In genomic region chr5:181241393-181241975, GRCh38 we compare ENCODE assay signal across 8 cellular contexts. TPM values are rescaled to one million over a fixed set of nuclear protein-coding genes. Genes with fewer than 3 reads are reported as not detected.
DNase-seq lines count a peak whose midpoint lies in the region; ATAC-seq lines count a peak whose summit lies in the region.

No MANE protein-coding gene starts in this region.

- no peaks in the 10 kb centered on the region for H3K9me3 Mint-ChIP-seq in CD4-positive, CD25-positive, alpha-beta regulatory T cell
- no peaks in the 10 kb centered on the region for H3K9me3 Mint-ChIP-seq in memory B cell

- peak in 1 of 3 donors; percentile 79 for DNase-seq in CD4-positive, CD25-positive, alpha-beta regulatory T cell
- DNase-seq in LHCN-M2 (ENCODE audit: low read depth) (peak; percentile 83), astrocyte of the hippocampus (ENCODE audit: low read depth, low spot score) (peak; percentile 73), memory B cell (ENCODE audit: low spot score in 2 of 2) (no peak), NCI-H1694 treated with DMSO at 0.1 percent for 48 hours (lab: John Stamatoyannopoulos, UW) (no peak), NOMO-1 treated with DMSO at 0.1 percent for 48 hours (lab: John Stamatoyannopoulos, UW; ENCODE audit: unreplicated experiment) (no peak), COR-L47 (lab: John Stamatoyannopoulos, UW) (no peak)

- H3K27ac Mint-ChIP-seq in CD4-positive, CD25-positive, alpha-beta regulatory T cell = peak overlapping the region; percentile 93 to 99 (median 97)
- peak overlapping the region; percentile 95 for H3K27ac Mint-ChIP-seq in memory B cell

- ATAC-seq in CD4-positive, CD25-positive, alpha-beta regulatory T cell (ENCODE audit: low read depth in 2 of 2) = peak; percentile 9 to 10
- no peak for ATAC-seq in memory B cell (ENCODE audit: low read depth)
- no peak for ATAC-seq in GM21515 (IDR thresholded peaks at IDR 0.05; ENCODE audit: unreplicated experiment)

- H3K9me3 ChIP-seq in CD4-positive, CD25-positive, alpha-beta regulatory T cell (ENCODE audit: control insufficient read depth in 2 of 2, low read length in 2 of 2) = no peaks in the 10 kb centered on the region

- no peaks in the 10 kb centered on the region for H3K27me3 Mint-ChIP-seq in CD4-positive, CD25-positive, alpha-beta regulatory T cell
- H3K27me3 Mint-ChIP-seq in memory B cell = no peaks in the 10 kb centered on the region

- H3K4me3 ChIP-seq in CD4-positive, CD25-positive, alpha-beta regulatory T cell (ENCODE audit: low read depth, low read length) = peak overlapping the region; percentile 98

- H3K4me3 Mint-ChIP-seq in CD4-positive, CD25-positive, alpha-beta regulatory T cell = peak overlapping the region; percentile 95 to 99 (median 96)
- H3K4me3 Mint-ChIP-seq in memory B cell = peak overlapping the region; percentile 100

- H3K4me1 Mint-ChIP-seq in CD4-positive, CD25-positive, alpha-beta regulatory T cell = peaks cover 13 to 71% (median 48%) of the 10 kb centered on the region in 4 donors
- peaks cover 40% of the 10 kb centered on the region for H3K4me1 Mint-ChIP-seq in memory B cell

- peaks cover 57% of the 10 kb centered on the region for H3K36me3 ChIP-seq in CD4-positive, CD25-positive, alpha-beta regulatory T cell (ENCODE audit: control insufficient read depth, insufficient read depth, low read length)

- H3K27me3 ChIP-seq in CD4-positive, CD25-positive, alpha-beta regulatory T cell (ENCODE audit: control insufficient read depth, insufficient read depth, low read length) = no peaks in the 10 kb centered on the region

- peaks cover 45% of the 10 kb centered on the region for H3K36me3 Mint-ChIP-seq in CD4-positive, CD25-positive, alpha-beta regulatory T cell
- peaks cover 33% of the 10 kb centered on the region for H3K36me3 Mint-ChIP-seq in memory B cell

- H3K27ac ChIP-seq in CD4-positive, CD25-positive, alpha-beta regulatory T cell (ENCODE audit: insufficient read depth, low read length, poor library complexity, severe bottlenecking) = peak overlapping the region; percentile 91

- H3K4me1 ChIP-seq in CD4-positive, CD25-positive, alpha-beta regulatory T cell (ENCODE audit: control insufficient read depth, insufficient read depth, low read length, poor library complexity, severe bottlenecking) = peaks cover 48% of the 10 kb centered on the region

RNA-seq across cellular contexts. Expression of gene RACK1, which starts 2.2 kb away (rescaled TPM):
- 1,838 TPM for total RNA-seq in CD4-positive, CD25-positive, alpha-beta regulatory T cell
- 1,000 to 10,000 TPM; 2,227 to 2,760 (median 2,470) TPM for polyA plus RNA-seq in CD4-positive, CD25-positive, alpha-beta regulatory T cell
- 2,805 and 3,118 TPM in 2 replicates for total RNA-seq in LHCN-M2 (2014; rRNA removed)
- 3,165 TPM for polyA plus RNA-seq in LHCN-M2 (2012)

RNA-seq across cellular contexts. Expression of gene TRIM41, which starts 18.4 kb away (rescaled TPM):
- 40.8 TPM for total RNA-seq in CD4-positive, CD25-positive, alpha-beta regulatory T cell
- polyA plus RNA-seq in CD4-positive, CD25-positive, alpha-beta regulatory T cell = 1 to 10 TPM in 2 of 4 donors, under 1 TPM in 2; 0.67 to 1.6 (median 0.87) TPM
- 14.4 and 18.8 TPM in 2 replicates for total RNA-seq in LHCN-M2 (2014; rRNA removed)
- 22.9 TPM for polyA plus RNA-seq in LHCN-M2 (2012)

RNA-seq across cellular contexts. Expression of gene TRIM52, which starts 19.5 kb away (rescaled TPM):
- 40.3 TPM for total RNA-seq in CD4-positive, CD25-positive, alpha-beta regulatory T cell
- polyA plus RNA-seq in CD4-positive, CD25-positive, alpha-beta regulatory T cell = 10 to 100 TPM; 28.0 to 39.9 (median 35.0) TPM
- 3.4 and 5.7 TPM in 2 replicates for total RNA-seq in LHCN-M2 (2014; rRNA removed)
- polyA plus RNA-seq in LHCN-M2 (2012) = 3.0 TPM

RNA-seq across cellular contexts. Expression of gene TRIM7, which starts 36.5 kb away (rescaled TPM):
- total RNA-seq in CD4-positive, CD25-positive, alpha-beta regulatory T cell = 0.72 TPM
- under 1 TPM in 2 of 4 donors, not detected in 2; 0.16 to 0.47 TPM for polyA plus RNA-seq in CD4-positive, CD25-positive, alpha-beta regulatory T cell
- total RNA-seq in LHCN-M2 (2014; rRNA removed) = 1.5 and 1.6 TPM in 2 replicates
- 2.4 TPM for polyA plus RNA-seq in LHCN-M2 (2012)

Comparison
In these comparisons a context has a peak if more than half of its experiments do, and no peak if none do; other contexts are left out.
1. ATAC-seq: peak in CD4-positive, CD25-positive, alpha-beta regulatory T cell (2 of 2); none in memory B cell (single experiment) and GM21515 (single experiment).
2. DNase-seq: peak in LHCN-M2 (single experiment) and astrocyte of the hippocampus (single experiment); none in memory B cell (0 of 2), NCI-H1694 treated with DMSO at 0.1 percent for 48 hours (single experiment), NOMO-1 treated with DMSO at 0.1 percent for 48 hours (single experiment) and COR-L47 (single experiment).